In genomic region chr9:97921959-97922905, GRCh38 we compare ENCODE assay signal across 8 cellular contexts. TPM values are rescaled to one million over a fixed set of nuclear protein-coding genes. Genes with fewer than 3 reads are reported as not detected.
A peak's percentile ranks its signal among the peaks of the same experiment; 100 is the strongest.
DNase-seq lines count a peak whose midpoint lies in the region; ATAC-seq and TF ChIP-seq lines count a peak whose summit lies in the region.

A gene with protein sequence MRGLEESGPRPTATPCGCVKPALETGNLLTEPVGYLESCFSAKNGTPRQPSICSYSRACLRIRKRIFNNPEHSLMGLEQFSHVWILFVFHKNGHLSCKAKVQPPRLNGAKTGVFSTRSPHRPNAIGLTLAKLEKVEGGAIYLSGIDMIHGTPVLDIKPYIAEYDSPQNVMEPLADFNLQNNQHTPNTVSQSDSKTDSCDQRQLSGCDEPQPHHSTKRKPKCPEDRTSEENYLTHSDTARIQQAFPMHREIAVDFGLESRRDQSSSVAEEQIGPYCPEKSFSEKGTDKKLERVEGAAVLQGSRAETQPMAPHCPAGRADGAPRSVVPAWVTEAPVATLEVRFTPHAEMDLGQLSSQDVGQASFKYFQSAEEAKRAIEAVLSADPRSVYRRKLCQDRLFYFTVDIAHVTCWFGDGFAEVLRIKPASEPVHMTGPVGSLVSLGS (minus strand): TSS chr9:97922500. CDS start chr9:97922493, 7 bp downstream.

- no peaks in the 10 kb centered on the region for H3K27me3 Mint-ChIP-seq in activated T-cell treated with anti-CD3 and anti-CD28 coated beads, Interleukin-2, amount 50 U/mL, for 4 hours (ENCODE audit: low read depth)

- H3K9me3 Mint-ChIP-seq in activated T-cell treated with anti-CD3 and anti-CD28 coated beads, Interleukin-2, amount 50 U/mL, for 4 hours: no peaks in the 10 kb centered on the region

- peak; percentile 64 for TF ChIP-seq POLR2A in esophagus muscularis mucosa (IDR thresholded peaks at IDR 0.05; ENCODE audit: low read depth)

- peaks cover 49% of the 10 kb centered on the region for H3K4me1 Mint-ChIP-seq in activated T-cell treated with anti-CD3 and anti-CD28 coated beads, Interleukin-2, amount 50 U/mL, for 4 hours (ENCODE audit: low read depth)

- peak; percentile 84 for ATAC-seq in GM21723 (IDR thresholded peaks at IDR 0.05; ENCODE audit: unreplicated experiment)
- ATAC-seq in activated T-cell treated with anti-CD3 and anti-CD28 coated beads, Interleukin-2, amount 50 U/mL, for 4 hours: peak; percentile 83 to 86

- intact Hi-C loops in esophagus muscularis mucosa (cut with DNase I): loop anchor here (2.0 to 10.0 kb wide), 3 partner anchors 63 to 873 kb away; partner anchors contain the start of gene ANKS6

- H3K36me3 ChIP-seq in esophagus muscularis mucosa: no peaks in the 10 kb centered on the region
- no peaks in the 10 kb centered on the region for H3K36me3 ChIP-seq in muscle layer of duodenum (ENCODE audit: control insufficient read depth in 1 of 2, insufficient read depth in 2 of 2, low read length in 2 of 2)

- H3K27me3 ChIP-seq in esophagus muscularis mucosa (peaks cover 0 to 7% (median 0%) of the 10 kb centered on the region in 4 donors), muscle layer of duodenum (ENCODE audit: low read depth, low read length) (no peaks in the 10 kb centered on the region)

- peak within 1 kb of the TSS; percentile 89 for H3K4me3 Mint-ChIP-seq in activated T-cell treated with anti-CD3 and anti-CD28 coated beads, Interleukin-2, amount 50 U/mL, for 4 hours

- H3K4me1 ChIP-seq in esophagus muscularis mucosa: peaks cover 16 to 47% (median 27%) of the 10 kb centered on the region in 4 donors
- peaks cover 3 to 32% of the 10 kb centered on the region in 2 donors for H3K4me1 ChIP-seq in muscle layer of duodenum (ENCODE audit: control insufficient read depth in 1 of 2, insufficient read depth in 2 of 2, low read length in 2 of 2)

- H3K4me3 ChIP-seq in esophagus muscularis mucosa (peak within 1 kb of the TSS; percentile 69 to 81 (median 72)), muscle layer of duodenum (ENCODE audit: low read depth in 1 of 2, low read length in 2 of 2) (peak within 1 kb of the TSS; percentile 73 to 95)

- TF ChIP-seq EP300 in esophagus muscularis mucosa (IDR thresholded peaks at IDR 0.05): no peak

- H3K27ac ChIP-seq in esophagus muscularis mucosa (replicated peaks in 1 of 4): peak within 1 kb of the TSS; percentile 95 to 99 (median 96)
- peak within 1 kb of the TSS; percentile 100 for H3K27ac ChIP-seq in muscle layer of duodenum (ENCODE audit: low read length)

- peak; percentile 79 for DNase-seq in DMS79 treated with DMSO at 0.1 percent for 48 hours (lab: John Stamatoyannopoulos, UW)
- peak; percentile 98 for DNase-seq in KG1 (lab: John Stamatoyannopoulos, UW)
- DNase-seq in activated T-cell treated with anti-CD3 and anti-CD28 coated beads, Interleukin-2, amount 50 U/mL, for 4 hours: peak; percentile 98
- DNase-seq in esophagus muscularis mucosa (ENCODE audit: extremely low spot score): peak; percentile 100
- peak; percentile 96 for DNase-seq in stimulated activated CD8-positive, alpha-beta memory T cell treated with anti-CD3 and anti-CD28 coated beads, Interleukin-7, amount 100 ng/mL, for 4 hours (ENCODE audit: low read depth in 2 of 2)

- peak; percentile 58 to 75 (median 64) for TF ChIP-seq CTCF in esophagus muscularis mucosa (IDR thresholded peaks at IDR 0.05)

- H3K9me3 ChIP-seq in esophagus muscularis mucosa (no peaks in the 10 kb centered on the region), muscle layer of duodenum (ENCODE audit: control insufficient read depth in 1 of 2, low read length in 2 of 2) (no peaks in the 10 kb centered on the region)

- under 1% methylated on average over 27 of the region's 63 CpGs for WGBS in esophagus muscularis mucosa

- peaks cover 5% of the 10 kb centered on the region for H3K36me3 Mint-ChIP-seq in activated T-cell treated with anti-CD3 and anti-CD28 coated beads, Interleukin-2, amount 50 U/mL, for 4 hours (ENCODE audit: insufficient read depth)

TF ChIP-seq in PFSK-1, 5 proteins besides CTCF, POLR2A, EP300 and RAD21:
- TF ChIP-seq SIN3A (IDR thresholded peaks at IDR 0.05; ENCODE audit: borderline replicate concordance, insufficient read depth, low read length) (0 out of 2 replicates have a peak, but pooled peaks have one; percentile 63), POLR2AphosphoS5 (IDR thresholded peaks at IDR 0.05; ENCODE audit: low read depth, low read length) (peak; percentile 79), TAF1 (IDR thresholded peaks at IDR 0.05; ENCODE audit: borderline replicate concordance, insufficient read depth, low read length) (peak; percentile 76; the same call in 1 of the 2 replicates), FOXP2 (optimal IDR thresholded peaks at IDR 0.05; ENCODE audit: borderline replicate concordance, extremely low read depth, extremely low read length, insufficient read depth) (peak; percentile 49)
- TF ChIP-seq, protein P1, sequence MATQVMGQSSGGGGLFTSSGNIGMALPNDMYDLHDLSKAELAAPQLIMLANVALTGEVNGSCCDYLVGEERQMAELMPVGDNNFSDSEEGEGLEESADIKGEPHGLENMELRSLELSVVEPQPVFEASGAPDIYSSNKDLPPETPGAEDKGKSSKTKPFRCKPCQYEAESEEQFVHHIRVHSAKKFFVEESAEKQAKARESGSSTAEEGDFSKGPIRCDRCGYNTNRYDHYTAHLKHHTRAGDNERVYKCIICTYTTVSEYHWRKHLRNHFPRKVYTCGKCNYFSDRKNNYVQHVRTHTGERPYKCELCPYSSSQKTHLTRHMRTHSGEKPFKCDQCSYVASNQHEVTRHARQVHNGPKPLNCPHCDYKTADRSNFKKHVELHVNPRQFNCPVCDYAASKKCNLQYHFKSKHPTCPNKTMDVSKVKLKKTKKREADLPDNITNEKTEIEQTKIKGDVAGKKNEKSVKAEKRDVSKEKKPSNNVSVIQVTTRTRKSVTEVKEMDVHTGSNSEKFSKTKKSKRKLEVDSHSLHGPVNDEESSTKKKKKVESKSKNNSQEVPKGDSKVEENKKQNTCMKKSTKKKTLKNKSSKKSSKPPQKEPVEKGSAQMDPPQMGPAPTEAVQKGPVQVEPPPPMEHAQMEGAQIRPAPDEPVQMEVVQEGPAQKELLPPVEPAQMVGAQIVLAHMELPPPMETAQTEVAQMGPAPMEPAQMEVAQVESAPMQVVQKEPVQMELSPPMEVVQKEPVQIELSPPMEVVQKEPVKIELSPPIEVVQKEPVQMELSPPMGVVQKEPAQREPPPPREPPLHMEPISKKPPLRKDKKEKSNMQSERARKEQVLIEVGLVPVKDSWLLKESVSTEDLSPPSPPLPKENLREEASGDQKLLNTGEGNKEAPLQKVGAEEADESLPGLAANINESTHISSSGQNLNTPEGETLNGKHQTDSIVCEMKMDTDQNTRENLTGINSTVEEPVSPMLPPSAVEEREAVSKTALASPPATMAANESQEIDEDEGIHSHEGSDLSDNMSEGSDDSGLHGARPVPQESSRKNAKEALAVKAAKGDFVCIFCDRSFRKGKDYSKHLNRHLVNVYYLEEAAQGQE (IDR thresholded peaks at IDR 0.05; ENCODE audit: insufficient read depth in 1 of 2, low read depth in 2 of 2, low read length in 2 of 2): peak; percentile 10 to 45; a peak in 1 of 4 replicates

RNA-seq across cellular contexts. Expression of the gene that starts here (rescaled TPM):
- 6.7 TPM for polyA plus RNA-seq in PFSK-1 (2012; ENCODE audit: insufficient read length, low read depth)
- 10 to 100 TPM; 12.3 to 16.9 (median 16.0) TPM for total RNA-seq in activated T-cell treated with anti-CD3 and anti-CD28 coated beads, Interleukin-2, amount 50 U/mL, for 4 hours
- total RNA-seq in esophagus muscularis mucosa: 10 to 100 TPM; 16.6 to 22.7 (median 18.8) TPM

Comparison
In these comparisons a context has a peak if more than half of its experiments do, and no peak if none do; other contexts are left out.
1. Peak in every context shown above with its lines: DNase-seq, ATAC-seq, H3K4me3 ChIP-seq and H3K27ac ChIP-seq.